23 cellular contexts compared by ENCODE assay signal in the genomic region with DNA sequence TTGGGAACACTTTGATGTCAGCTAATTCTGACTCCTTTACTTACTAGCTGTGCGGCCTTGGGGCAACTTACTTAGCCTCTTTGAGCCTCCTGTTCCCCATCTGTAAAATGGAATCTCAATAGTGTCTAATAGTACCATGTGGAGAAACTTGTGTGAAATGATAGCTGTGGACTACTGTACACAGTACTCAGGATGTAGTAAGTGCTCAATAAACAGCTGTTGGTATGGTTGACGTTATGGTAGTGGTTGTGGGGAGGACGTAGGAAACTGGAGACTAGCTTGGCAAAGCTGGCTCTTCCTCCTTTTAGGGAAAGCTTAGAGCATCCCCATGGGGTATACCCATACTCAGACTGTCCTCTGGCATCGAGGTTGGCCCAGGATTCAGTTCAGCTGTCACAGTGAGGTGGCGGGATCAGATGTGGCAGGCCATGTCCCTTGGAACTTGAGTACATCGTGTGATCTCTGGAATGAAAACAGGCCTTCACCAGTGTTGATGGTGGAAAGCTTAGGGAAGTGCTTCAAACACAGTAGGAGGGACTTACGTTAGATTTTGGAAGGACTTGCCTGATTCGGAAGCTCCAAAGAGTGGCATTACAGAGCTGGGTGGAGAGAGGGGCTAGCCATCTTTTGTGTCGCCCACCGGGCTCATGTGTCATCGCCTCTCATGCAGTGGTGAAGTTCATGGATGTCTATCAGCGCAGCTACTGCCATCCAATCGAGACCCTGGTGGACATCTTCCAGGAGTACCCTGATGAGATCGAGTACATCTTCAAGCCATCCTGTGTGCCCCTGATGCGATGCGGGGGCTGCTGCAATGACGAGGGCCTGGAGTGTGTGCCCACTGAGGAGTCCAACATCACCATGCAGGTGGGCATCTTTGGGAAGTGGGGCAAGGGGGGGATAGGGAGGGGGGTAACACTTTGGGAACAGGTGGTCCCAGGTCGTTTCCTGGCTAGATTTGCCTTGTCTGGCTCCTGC. TPM values are rescaled to one million over a fixed set of nuclear protein-coding genes. Genes with fewer than 3 reads are reported as not detected.
DNase-seq lines count a peak whose midpoint lies in the region; ATAC-seq, FAIRE-seq and TF ChIP-seq lines count a peak whose summit lies in the region.
"Had no signal": no experiment of that assay in that cellular context is flagged by ENCODE, and none has a peak within 500 bp of the region (broad histone marks: within the 10 kb centered on the region; RNA-seq: fewer than 3 reads in every experiment).

No MANE protein-coding gene starts in this region.

- H3K27ac ChIP-seq in liver (ENCODE audit: low read depth in 1 of 2, low read length in 2 of 2) (peak overlapping the region; percentile 27 to 42), spleen (peak overlapping the region in 4 of 8 donors; percentile 3 to 94 (median 20))
- H3K27ac ChIP-seq: HL-60, left lung, suprapubic skin had no signal

- H3K4me3 Mint-ChIP-seq in osteocyte (ENCODE audit: unreplicated experiment) (no peak overlapping the region), glutamatergic neuron (ENCODE audit: unreplicated experiment) (no peak overlapping the region)
- H3K4me3 Mint-ChIP-seq: activated CD4-positive, alpha-beta T cell treated with anti-CD3 and anti-CD28 coated beads, Interleukin-2, amount 10 ng/mL, durations not matched to agents 7 days and 5 days; CD4-positive, alpha-beta memory T cell; central memory CD8-positive, alpha-beta T cell had no signal

- no peak for TF ChIP-seq CTCF in bronchial epithelial cell (IDR thresholded peaks at IDR 0.05; ENCODE audit: insufficient read depth, low read length, severe bottlenecking)
- no peak for TF ChIP-seq CTCF in liver (IDR thresholded peaks at IDR 0.05; ENCODE audit: low read depth, low read length, missing input control)
- TF ChIP-seq CTCF in spleen (IDR thresholded peaks at IDR 0.05 in 8 of 11, conservative IDR thresholded peaks at IDR 0.05 in 3 of 11), result no peak
- TF ChIP-seq CTCF in osteocyte (IDR thresholded peaks at IDR 0.05), result no peak
- no peak for TF ChIP-seq CTCF in glutamatergic neuron (IDR thresholded peaks at IDR 0.05; ENCODE audit: partially characterized antibody, unreplicated experiment)

- H3K36me3 ChIP-seq in bronchial epithelial cell (ENCODE audit: control insufficient read depth, insufficient read depth, low read length) (peaks cover 80% of the 10 kb centered on the region), liver (ENCODE audit: control insufficient read depth in 4 of 4, insufficient read depth in 3 of 4, low read depth in 1 of 4, low read length in 3 of 4) (peaks cover 24 to 63% (median 46%) of the 10 kb centered on the region in 4 donors), spleen (peaks cover 0 to 64% (median 33%) of the 10 kb centered on the region in 6 donors)

- H3K9ac ChIP-seq in liver (ENCODE audit: low read depth in 1 of 2, low read length in 2 of 2), result no peak overlapping the region

- no peaks in the 10 kb centered on the region for H3K27me3 Mint-ChIP-seq in osteocyte (ENCODE audit: unreplicated experiment)
- H3K27me3 Mint-ChIP-seq in glutamatergic neuron (ENCODE audit: unreplicated experiment), result peaks cover 17% of the 10 kb centered on the region
- H3K27me3 Mint-ChIP-seq: activated CD4-positive, alpha-beta T cell treated with anti-CD3 and anti-CD28 coated beads, Interleukin-2, amount 10 ng/mL, durations not matched to agents 7 days and 5 days had no signal

- H3K4me3 ChIP-seq in bronchial epithelial cell (ENCODE audit: low read depth, low read length), result no peak overlapping the region
- H3K4me3 ChIP-seq in liver (ENCODE audit: low read depth in 1 of 3, low read length in 3 of 3), result no peak overlapping the region
- H3K4me3 ChIP-seq in spleen, result no peak overlapping the region
- H3K4me3 ChIP-seq: left lung, prostate gland, suprapubic skin had no signal

- ATAC-seq in HG03139 (IDR thresholded peaks at IDR 0.05; ENCODE audit: unreplicated experiment), result no peak
- ATAC-seq: esophagus mucosa, left lung had no signal

- FAIRE-seq in bronchial epithelial cell (lab: Jason Lieb, UNC), result peak; percentile 32

- H3K36me3 Mint-ChIP-seq in osteocyte (ENCODE audit: unreplicated experiment) (peaks cover 24% of the 10 kb centered on the region), glutamatergic neuron (ENCODE audit: unreplicated experiment) (no peaks in the 10 kb centered on the region)
- H3K36me3 Mint-ChIP-seq: CD4-positive, alpha-beta memory T cell had no signal

- no peak for TF ChIP-seq RAD21 in liver (IDR thresholded peaks at IDR 0.05)

- H3K27ac Mint-ChIP-seq in osteocyte (ENCODE audit: unreplicated experiment), result no peak overlapping the region
- no peak overlapping the region for H3K27ac Mint-ChIP-seq in glutamatergic neuron (ENCODE audit: unreplicated experiment)
- H3K27ac Mint-ChIP-seq: activated CD4-positive, alpha-beta T cell treated with anti-CD3 and anti-CD28 coated beads, Interleukin-2, amount 10 ng/mL, durations not matched to agents 7 days and 5 days had no signal

- WGBS in liver, result 87% methylated on average over 18 of the region's 18 CpGs
- whole genome bisulfite sequencing in spleen, 5 donors, result 71 to 89% (median 83%) methylated on average over 18 of the region's 18 CpGs

- H3K9me3 Mint-ChIP-seq in osteocyte (ENCODE audit: unreplicated experiment) (no peaks in the 10 kb centered on the region), glutamatergic neuron (ENCODE audit: unreplicated experiment) (peaks cover 4% of the 10 kb centered on the region)
- H3K9me3 Mint-ChIP-seq: activated CD4-positive, alpha-beta T cell treated with anti-CD3 and anti-CD28 coated beads, Interleukin-2, amount 10 ng/mL, durations not matched to agents 7 days and 5 days; central memory CD8-positive, alpha-beta T cell had no signal

- TF ChIP-seq POLR2A in spleen (IDR thresholded peaks at IDR 0.05), result no peak

- intact Hi-C loops in spleen (cut with DNase I; ENCODE audit: low total_unique reads), result no loop called here

- H3K9me3 ChIP-seq in liver (ENCODE audit: control insufficient read depth in 4 of 4, low read length in 3 of 4), result no peaks in the 10 kb centered on the region
- no peaks in the 10 kb centered on the region for H3K9me3 ChIP-seq in spleen
- H3K9me3 ChIP-seq: left lung, prostate gland, suprapubic skin had no signal

- DNase-seq in LHCN-M2 (ENCODE audit: low read depth) (peak; percentile 47), bronchial epithelial cell (ENCODE audit: low read depth) (no peak), spleen (peak; percentile 51), osteocyte (ENCODE audit: extremely low spot score, unreplicated experiment) (no peak), GM19238 (ENCODE audit: insufficient read length, low spot score) (no peak), glutamatergic neuron (no peak)
- DNase-seq: activated CD4-positive, alpha-beta T cell treated with anti-CD3 and anti-CD28 coated beads, Interleukin-2, amount 10 ng/mL, durations not matched to agents 7 days and 5 days; activated CD8-positive, alpha-beta memory T cell treated with anti-CD3 and anti-CD28 coated beads, Interleukin-2, amount 50 U/mL, for 48 hours; activated effector memory CD4-positive, alpha-beta T cell treated with anti-CD3 and anti-CD28 coated beads, Interleukin-2, amount 50 U/mL, for 16 hours; CD4-positive, alpha-beta memory T cell; DMS79 treated with DMSO at 0.1 percent for 48 hours; left lung; NCI-H1930; NCI-H446; NK-92 treated with Interleukin-12 subunit alpha and Interleukin-12 subunit beta, amount 100 ng/mL, for 24 hours; stimulated activated CD8-positive, alpha-beta memory T cell treated with anti-CD3 and anti-CD28 coated beads, Interleukin-4, amount 100 ng/mL, for 48 hours had no signal

- H3K4me1 Mint-ChIP-seq in osteocyte (ENCODE audit: unreplicated experiment) (peaks cover 40% of the 10 kb centered on the region), glutamatergic neuron (ENCODE audit: low read depth, unreplicated experiment) (peaks cover 8% of the 10 kb centered on the region)

- H3K27me3 ChIP-seq in bronchial epithelial cell (ENCODE audit: control insufficient read depth, insufficient read depth, low read length), result no peaks in the 10 kb centered on the region
- H3K27me3 ChIP-seq in liver (ENCODE audit: control insufficient read depth in 4 of 4, insufficient read depth in 4 of 4, low read length in 3 of 4), result no peaks in the 10 kb centered on the region
- H3K27me3 ChIP-seq in spleen (replicated peaks in 1 of 7), result peaks cover 0 to 33% (median 6%) of the 10 kb centered on the region in 7 donors
- H3K27me3 ChIP-seq: left lung, suprapubic skin had no signal

- H3K4me1 ChIP-seq in liver (ENCODE audit: control insufficient read depth in 4 of 4, insufficient read depth in 4 of 4, low read length in 3 of 4), result peaks cover 7 to 58% (median 34%) of the 10 kb centered on the region in 4 donors
- peaks cover 12 to 61% (median 39%) of the 10 kb centered on the region in 6 donors for H3K4me1 ChIP-seq in spleen

TF ChIP-seq in liver, 16 proteins besides CTCF, POLR2A, EP300 and RAD21 (continues in another document):
- TF ChIP-seq GABPA (IDR thresholded peaks at IDR 0.05 in 1 of 2, conservative IDR thresholded peaks at IDR 0.05 in 1 of 2) (no peak), ATF3 (IDR thresholded peaks at IDR 0.05) (no peak)

RNA-seq across cellular contexts. Expression of gene VEGFA, which starts 7.1 kb away (rescaled TPM):
- total RNA-seq in LHCN-M2 (2014; rRNA removed), result 323 and 326 TPM in 2 replicates
- 63.4 TPM for polyA plus RNA-seq in LHCN-M2 (2012)
- 391 and 496 TPM in 2 replicates for total RNA-seq in bronchial epithelial cell
- total RNA-seq in liver, result 100 to 1,000 TPM in 1 of 2 donors, 10 to 100 TPM in 1; 35.5 to 160 TPM
- polyA plus RNA-seq in liver, result 10 to 100 TPM; 14.7 to 94.8 TPM
- 100 to 1,000 TPM; 112 to 486 (median 203) TPM for total RNA-seq in spleen
- 10 to 100 TPM; 31.0 to 56.6 (median 36.0) TPM for polyA plus RNA-seq in spleen
- total RNA-seq in osteocyte, result 59.5 and 69.7 TPM in 2 replicates
- 21.6 TPM for total RNA-seq in glutamatergic neuron (ENCODE audit: unreplicated experiment)
- polyA plus RNA-seq: CD4-positive, alpha-beta memory T cell had no signal

Comparison
In these comparisons a context has a peak if more than half of its experiments do, and no peak if none do; other contexts are left out.
1. DNase-seq: peak in LHCN-M2 (single experiment) and spleen (single experiment); none in bronchial epithelial cell (single experiment), osteocyte (single experiment), GM19238 (single experiment) and glutamatergic neuron (single experiment).